ENCODE assay signal across 21 cellular contexts in the genomic region with DNA sequence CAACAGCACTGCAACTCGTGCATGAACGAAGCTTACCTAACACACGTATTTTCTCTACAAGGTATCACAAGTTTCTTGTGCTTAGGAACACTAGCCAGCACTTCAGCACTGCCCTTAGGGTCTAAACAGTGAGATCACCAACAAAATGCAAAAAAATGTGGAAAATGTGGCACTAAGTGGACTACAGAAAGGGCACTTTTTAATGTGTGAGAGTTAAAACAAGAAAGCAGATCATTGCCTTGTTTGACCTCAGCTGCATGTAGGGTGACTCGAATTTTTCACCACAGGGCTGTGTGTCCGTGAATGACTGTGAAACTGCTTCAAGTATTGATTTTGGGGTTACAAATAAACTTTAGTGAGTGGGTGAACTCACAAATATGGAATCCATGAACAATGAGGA.
DNase-seq lines count a peak whose midpoint lies in the region; ATAC-seq and TF ChIP-seq lines count a peak whose summit lies in the region.
"Had no signal": no experiment of that assay in that cellular context is flagged by ENCODE, and none has a peak within 500 bp of the region (broad histone marks: within the 10 kb centered on the region; RNA-seq: fewer than 3 reads in every experiment).

No MANE protein-coding gene starts in this region.

- DNase-seq in HCEC 1CT (peak; percentile 15), iris pigment epithelial cell (ENCODE audit: low read depth) (peak; percentile 22), AG20443 (ENCODE audit: low spot score) (no peak), right cardiac atrium (no peak), NCI-H146 treated with DMSO at 0.1 percent for 48 hours (lab: John Stamatoyannopoulos, UW; ENCODE audit: unreplicated experiment) (no peak)
- DNase-seq: AML-193, DMS79, MV-4-11, NCI-H187 treated with DMSO at 0.1 percent for 48 hours, NCI-H2227 treated with DMSO at 0.1 percent for 48 hours, NCI-H510A treated with DMSO at 0.1 percent for 48 hours, NCI-H774, OCI-M1, SHP77 had no signal

- intact Hi-C loops in right cardiac atrium (cut with DNase I): no loop called here

- ATAC-seq in SK-N-SH treated with all-trans-retinoic acid at 6 μM for 48 hours (peak; percentile 30; the same call in 1 of the 3 replicates), GM19035 (IDR thresholded peaks at IDR 0.05; ENCODE audit: unreplicated experiment) (no peak), right cardiac atrium (no peak)
- ATAC-seq: GM23338, HCT116, K562 had no signal

- no peaks in the 10 kb centered on the region for H3K9me3 ChIP-seq in right cardiac atrium (ENCODE audit: control insufficient read depth, low read length)

- no peak overlapping the region for H3K27ac ChIP-seq in right cardiac atrium (ENCODE audit: low read length)
- H3K27ac ChIP-seq: C4-2B, SK-N-MC had no signal

- H3K4me1 ChIP-seq in right cardiac atrium (ENCODE audit: control insufficient read depth, insufficient read depth, low read length): no peaks in the 10 kb centered on the region

- 88% methylated on average over 5 of the region's 5 CpGs for WGBS in right cardiac atrium

- no peak overlapping the region for H3K4me3 ChIP-seq in right cardiac atrium (ENCODE audit: low read length)
- H3K4me3 ChIP-seq: GM23338, K562, SK-N-MC had no signal

- H3K27me3 ChIP-seq in right cardiac atrium (ENCODE audit: control insufficient read depth, insufficient read depth): no peaks in the 10 kb centered on the region

TF ChIP-seq in SK-N-SH treated with all-trans-retinoic acid at 6 μM for 48 hours, 23 proteins besides CTCF, POLR2A, EP300 and RAD21:
- TF ChIP-seq, protein P1, sequence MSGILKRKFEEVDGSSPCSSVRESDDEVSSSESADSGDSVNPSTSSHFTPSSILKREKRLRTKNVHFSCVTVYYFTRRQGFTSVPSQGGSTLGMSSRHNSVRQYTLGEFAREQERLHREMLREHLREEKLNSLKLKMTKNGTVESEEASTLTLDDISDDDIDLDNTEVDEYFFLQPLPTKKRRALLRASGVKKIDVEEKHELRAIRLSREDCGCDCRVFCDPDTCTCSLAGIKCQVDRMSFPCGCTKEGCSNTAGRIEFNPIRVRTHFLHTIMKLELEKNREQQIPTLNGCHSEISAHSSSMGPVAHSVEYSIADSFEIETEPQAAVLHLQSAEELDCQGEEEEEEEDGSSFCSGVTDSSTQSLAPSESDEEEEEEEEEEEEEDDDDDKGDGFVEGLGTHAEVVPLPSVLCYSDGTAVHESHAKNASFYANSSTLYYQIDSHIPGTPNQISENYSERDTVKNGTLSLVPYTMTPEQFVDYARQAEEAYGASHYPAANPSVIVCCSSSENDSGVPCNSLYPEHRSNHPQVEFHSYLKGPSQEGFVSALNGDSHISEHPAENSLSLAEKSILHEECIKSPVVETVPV (CRISPR knock-in tag; IDR thresholded peaks at IDR 0.05): no peak
- no peak for TF ChIP-seq CSDC2 (CRISPR knock-in tag; IDR thresholded peaks at IDR 0.05)
- TF ChIP-seq BACH2 (CRISPR knock-in tag; IDR thresholded peaks at IDR 0.05; ENCODE audit: borderline replicate concordance): no peak
- TF ChIP-seq, protein P2, sequence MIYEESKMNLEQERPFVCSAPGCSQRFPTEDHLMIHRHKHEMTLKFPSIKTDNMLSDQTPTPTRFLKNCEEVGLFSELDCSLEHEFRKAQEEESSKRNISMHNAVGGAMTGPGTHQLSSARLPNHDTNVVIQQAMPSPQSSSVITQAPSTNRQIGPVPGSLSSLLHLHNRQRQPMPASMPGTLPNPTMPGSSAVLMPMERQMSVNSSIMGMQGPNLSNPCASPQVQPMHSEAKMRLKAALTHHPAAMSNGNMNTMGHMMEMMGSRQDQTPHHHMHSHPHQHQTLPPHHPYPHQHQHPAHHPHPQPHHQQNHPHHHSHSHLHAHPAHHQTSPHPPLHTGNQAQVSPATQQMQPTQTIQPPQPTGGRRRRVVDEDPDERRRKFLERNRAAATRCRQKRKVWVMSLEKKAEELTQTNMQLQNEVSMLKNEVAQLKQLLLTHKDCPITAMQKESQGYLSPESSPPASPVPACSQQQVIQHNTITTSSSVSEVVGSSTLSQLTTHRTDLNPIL (CRISPR knock-in tag; IDR thresholded peaks at IDR 0.05; ENCODE audit: low read depth): no peak
- TF ChIP-seq ZFP3 (CRISPR knock-in tag; IDR thresholded peaks at IDR 0.05): no peak
- TF ChIP-seq ZFP30 (CRISPR knock-in tag; IDR thresholded peaks at IDR 0.05): no peak
- TF ChIP-seq ARNTL (CRISPR knock-in tag; IDR thresholded peaks at IDR 0.05; ENCODE audit: borderline replicate concordance, low read depth): no peak
- no peak for TF ChIP-seq SNAI2 (CRISPR knock-in tag; IDR thresholded peaks at IDR 0.05)
- no peak for TF ChIP-seq ZC3H10 (CRISPR knock-in tag; IDR thresholded peaks at IDR 0.05)
- TF ChIP-seq TOX (CRISPR knock-in tag; IDR thresholded peaks at IDR 0.05; ENCODE audit: borderline replicate concordance): no peak
- TF ChIP-seq, protein P3, sequence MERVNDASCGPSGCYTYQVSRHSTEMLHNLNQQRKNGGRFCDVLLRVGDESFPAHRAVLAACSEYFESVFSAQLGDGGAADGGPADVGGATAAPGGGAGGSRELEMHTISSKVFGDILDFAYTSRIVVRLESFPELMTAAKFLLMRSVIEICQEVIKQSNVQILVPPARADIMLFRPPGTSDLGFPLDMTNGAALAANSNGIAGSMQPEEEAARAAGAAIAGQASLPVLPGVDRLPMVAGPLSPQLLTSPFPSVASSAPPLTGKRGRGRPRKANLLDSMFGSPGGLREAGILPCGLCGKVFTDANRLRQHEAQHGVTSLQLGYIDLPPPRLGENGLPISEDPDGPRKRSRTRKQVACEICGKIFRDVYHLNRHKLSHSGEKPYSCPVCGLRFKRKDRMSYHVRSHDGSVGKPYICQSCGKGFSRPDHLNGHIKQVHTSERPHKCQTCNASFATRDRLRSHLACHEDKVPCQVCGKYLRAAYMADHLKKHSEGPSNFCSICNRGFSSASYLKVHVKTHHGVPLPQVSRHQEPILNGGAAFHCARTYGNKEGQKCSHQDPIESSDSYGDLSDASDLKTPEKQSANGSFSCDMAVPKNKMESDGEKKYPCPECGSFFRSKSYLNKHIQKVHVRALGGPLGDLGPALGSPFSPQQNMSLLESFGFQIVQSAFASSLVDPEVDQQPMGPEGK (CRISPR knock-in tag; IDR thresholded peaks at IDR 0.05; ENCODE audit: borderline replicate concordance): no peak
- no peak for TF ChIP-seq RARB (CRISPR knock-in tag; IDR thresholded peaks at IDR 0.05)
- TF ChIP-seq ZNF565 (CRISPR knock-in tag; conservative IDR thresholded peaks at IDR 0.05; ENCODE audit: low read depth): no peak
- no peak for TF ChIP-seq TCF4 (CRISPR knock-in tag; IDR thresholded peaks at IDR 0.05; ENCODE audit: borderline replicate concordance)
- TF ChIP-seq ZNF8 (CRISPR knock-in tag; IDR thresholded peaks at IDR 0.05): no peak
- TF ChIP-seq, protein P4, sequence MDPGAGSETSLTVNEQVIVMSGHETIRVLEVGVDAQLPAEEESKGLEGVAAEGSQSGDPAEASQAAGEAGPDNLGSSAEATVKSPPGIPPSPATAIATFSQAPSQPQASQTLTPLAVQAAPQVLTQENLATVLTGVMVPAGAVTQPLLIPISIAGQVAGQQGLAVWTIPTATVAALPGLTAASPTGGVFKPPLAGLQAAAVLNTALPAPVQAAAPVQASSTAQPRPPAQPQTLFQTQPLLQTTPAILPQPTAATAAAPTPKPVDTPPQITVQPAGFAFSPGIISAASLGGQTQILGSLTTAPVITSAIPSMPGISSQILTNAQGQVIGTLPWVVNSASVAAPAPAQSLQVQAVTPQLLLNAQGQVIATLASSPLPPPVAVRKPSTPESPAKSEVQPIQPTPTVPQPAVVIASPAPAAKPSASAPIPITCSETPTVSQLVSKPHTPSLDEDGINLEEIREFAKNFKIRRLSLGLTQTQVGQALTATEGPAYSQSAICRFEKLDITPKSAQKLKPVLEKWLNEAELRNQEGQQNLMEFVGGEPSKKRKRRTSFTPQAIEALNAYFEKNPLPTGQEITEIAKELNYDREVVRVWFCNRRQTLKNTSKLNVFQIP (CRISPR knock-in tag; IDR thresholded peaks at IDR 0.05; ENCODE audit: borderline replicate concordance, low read depth): no peak
- TF ChIP-seq ESRRG (CRISPR knock-in tag; IDR thresholded peaks at IDR 0.05): no peak
- no peak for TF ChIP-seq ISL1 (CRISPR knock-in tag; IDR thresholded peaks at IDR 0.05)

Comparison
In these comparisons a context has a peak if more than half of its experiments do, and no peak if none do; other contexts are left out.
1. DNase-seq: peak in HCEC 1CT (single experiment) and iris pigment epithelial cell (single experiment); none in AG20443 (single experiment), right cardiac atrium (0 of 3) and NCI-H146 treated with DMSO at 0.1 percent for 48 hours (single experiment).